1 cellular context compared by ENCODE assay signal in the genomic region with DNA sequence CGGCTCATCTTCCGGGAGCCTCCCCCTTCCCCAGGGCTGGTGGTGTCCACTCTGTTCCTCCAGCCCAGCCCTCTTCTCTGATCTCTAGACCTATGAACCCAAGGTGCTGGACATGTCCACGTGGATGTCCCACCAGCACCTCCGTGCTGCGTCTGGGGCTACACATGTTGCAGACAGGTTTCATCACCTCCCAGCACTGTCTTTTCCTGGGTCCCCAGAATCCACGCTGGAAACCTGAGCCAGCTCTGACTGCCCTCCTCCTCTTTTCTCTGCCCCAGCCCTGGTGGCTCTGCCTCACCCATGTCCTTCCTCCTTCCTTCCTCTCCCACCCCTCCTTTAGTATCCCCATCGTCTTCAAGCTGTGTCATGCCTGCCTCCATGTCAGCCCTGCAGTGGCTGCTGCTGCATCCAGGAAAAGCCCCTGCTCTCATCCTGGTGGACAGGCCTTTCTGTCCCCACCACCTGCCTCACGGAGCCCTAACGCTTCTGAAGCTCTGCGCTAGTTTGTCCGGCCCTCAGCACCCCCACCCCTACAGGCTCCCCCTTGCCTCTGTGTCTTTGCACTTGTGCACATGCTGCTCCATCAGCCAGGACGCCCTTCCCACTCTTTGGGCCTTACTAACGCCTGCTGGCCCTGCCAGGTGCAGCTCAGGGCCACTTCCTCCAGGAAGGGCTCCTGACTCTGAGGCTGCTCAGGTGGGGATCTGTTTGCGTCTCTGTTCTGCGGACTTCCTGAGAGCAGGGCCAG.
TF ChIP-seq lines count a peak whose summit lies in the region.

No MANE protein-coding gene starts in this region.

TF ChIP-seq in GM23338, 12 proteins besides CTCF, POLR2A, EP300 and RAD21 (continued from another document):
- TF ChIP-seq, protein P1, sequence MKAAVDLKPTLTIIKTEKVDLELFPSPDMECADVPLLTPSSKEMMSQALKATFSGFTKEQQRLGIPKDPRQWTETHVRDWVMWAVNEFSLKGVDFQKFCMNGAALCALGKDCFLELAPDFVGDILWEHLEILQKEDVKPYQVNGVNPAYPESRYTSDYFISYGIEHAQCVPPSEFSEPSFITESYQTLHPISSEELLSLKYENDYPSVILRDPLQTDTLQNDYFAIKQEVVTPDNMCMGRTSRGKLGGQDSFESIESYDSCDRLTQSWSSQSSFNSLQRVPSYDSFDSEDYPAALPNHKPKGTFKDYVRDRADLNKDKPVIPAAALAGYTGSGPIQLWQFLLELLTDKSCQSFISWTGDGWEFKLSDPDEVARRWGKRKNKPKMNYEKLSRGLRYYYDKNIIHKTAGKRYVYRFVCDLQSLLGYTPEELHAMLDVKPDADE (IDR thresholded peaks at IDR 0.05), result no peak
- TF ChIP-seq JUNB (IDR thresholded peaks at IDR 0.05; ENCODE audit: unreplicated experiment) (no peak), CREB1 (CRISPR knock-in tag; IDR thresholded peaks at IDR 0.05; ENCODE audit: low read depth) (no peak), EZH2 (IDR thresholded peaks at IDR 0.05; ENCODE audit: low read depth, unreplicated experiment) (no peak), ZNF331 (CRISPR knock-in tag; IDR thresholded peaks at IDR 0.05; ENCODE audit: low read depth) (no peak)
- TF ChIP-seq, protein P2, sequence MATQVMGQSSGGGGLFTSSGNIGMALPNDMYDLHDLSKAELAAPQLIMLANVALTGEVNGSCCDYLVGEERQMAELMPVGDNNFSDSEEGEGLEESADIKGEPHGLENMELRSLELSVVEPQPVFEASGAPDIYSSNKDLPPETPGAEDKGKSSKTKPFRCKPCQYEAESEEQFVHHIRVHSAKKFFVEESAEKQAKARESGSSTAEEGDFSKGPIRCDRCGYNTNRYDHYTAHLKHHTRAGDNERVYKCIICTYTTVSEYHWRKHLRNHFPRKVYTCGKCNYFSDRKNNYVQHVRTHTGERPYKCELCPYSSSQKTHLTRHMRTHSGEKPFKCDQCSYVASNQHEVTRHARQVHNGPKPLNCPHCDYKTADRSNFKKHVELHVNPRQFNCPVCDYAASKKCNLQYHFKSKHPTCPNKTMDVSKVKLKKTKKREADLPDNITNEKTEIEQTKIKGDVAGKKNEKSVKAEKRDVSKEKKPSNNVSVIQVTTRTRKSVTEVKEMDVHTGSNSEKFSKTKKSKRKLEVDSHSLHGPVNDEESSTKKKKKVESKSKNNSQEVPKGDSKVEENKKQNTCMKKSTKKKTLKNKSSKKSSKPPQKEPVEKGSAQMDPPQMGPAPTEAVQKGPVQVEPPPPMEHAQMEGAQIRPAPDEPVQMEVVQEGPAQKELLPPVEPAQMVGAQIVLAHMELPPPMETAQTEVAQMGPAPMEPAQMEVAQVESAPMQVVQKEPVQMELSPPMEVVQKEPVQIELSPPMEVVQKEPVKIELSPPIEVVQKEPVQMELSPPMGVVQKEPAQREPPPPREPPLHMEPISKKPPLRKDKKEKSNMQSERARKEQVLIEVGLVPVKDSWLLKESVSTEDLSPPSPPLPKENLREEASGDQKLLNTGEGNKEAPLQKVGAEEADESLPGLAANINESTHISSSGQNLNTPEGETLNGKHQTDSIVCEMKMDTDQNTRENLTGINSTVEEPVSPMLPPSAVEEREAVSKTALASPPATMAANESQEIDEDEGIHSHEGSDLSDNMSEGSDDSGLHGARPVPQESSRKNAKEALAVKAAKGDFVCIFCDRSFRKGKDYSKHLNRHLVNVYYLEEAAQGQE (IDR thresholded peaks at IDR 0.05; ENCODE audit: unreplicated experiment), result no peak
TF ChIP-seq in GM23338: peak in this region for 0.
